13 cellular contexts compared by ENCODE assay signal in genomic region chr11:71250512-71251158, GRCh38. TPM values are rescaled to one million over a fixed set of nuclear protein-coding genes. Genes with fewer than 3 reads are reported as not detected.
DNase-seq lines count a peak whose midpoint lies in the region; ATAC-seq and TF ChIP-seq lines count a peak whose summit lies in the region.
"Had no signal": no experiment of that assay in that cellular context is flagged by ENCODE, and none has a peak within 500 bp of the region (broad histone marks: within the 10 kb centered on the region; RNA-seq: fewer than 3 reads in every experiment).

No MANE protein-coding gene starts in this region.

- H3K27ac Mint-ChIP-seq in progenitor cell of endocrine pancreas, result peak overlapping the region; percentile 74

- H3K9me3 Mint-ChIP-seq in progenitor cell of endocrine pancreas (ENCODE audit: low read depth), result no peaks in the 10 kb centered on the region

- DNase-seq in astrocyte of the spinal cord (ENCODE audit: low read depth, low spot score) (no peak), kidney epithelial cell (ENCODE audit: low read depth) (no peak), progenitor cell of endocrine pancreas (ENCODE audit: low spot score, unreplicated experiment) (no peak), NCI-H2081 treated with DMSO at 0.1 percent for 48 hours (lab: John Stamatoyannopoulos, UW) (no peak), NK-92 (lab: John Stamatoyannopoulos, UW; ENCODE audit: unreplicated experiment) (no peak), NCI-H226 (no peak)
- DNase-seq: activated CD8-positive, alpha-beta memory T cell treated with anti-CD3 and anti-CD28 coated beads, Interleukin-2, amount 50 U/mL, for 4 hours; brain microvascular endothelial cell; esophagus squamous epithelium; stimulated activated CD4-positive, alpha-beta T cell treated with anti-CD3 and anti-CD28 coated beads, Interleukin-12 subunit alpha, Interleukin-12 subunit beta, amount 100 ng/mL, for 4 hours; T-helper 2 cell had no signal

- in situ Hi-C loops in astrocyte of the spinal cord (cut with HindIII; ENCODE audit: low sequenced_read_pairs), result no loop called here

- peak overlapping the region; percentile 75 for H3K9ac ChIP-seq in ES-I3 (ENCODE audit: low read depth, low read length)

- no peak for ATAC-seq in GM19023 (IDR thresholded peaks at IDR 0.05; ENCODE audit: unreplicated experiment)

- peaks cover 54% of the 10 kb centered on the region for H3K4me1 Mint-ChIP-seq in progenitor cell of endocrine pancreas (ENCODE audit: low read depth)

- no peaks in the 10 kb centered on the region for H3K27me3 Mint-ChIP-seq in progenitor cell of endocrine pancreas

- peak overlapping the region; percentile 78 for H3K4me3 Mint-ChIP-seq in progenitor cell of endocrine pancreas (ENCODE audit: low read depth)

- H3K4me1 ChIP-seq in ES-I3 (ENCODE audit: insufficient read depth, low read length), result peaks cover 40% of the 10 kb centered on the region

- no peaks in the 10 kb centered on the region for H3K36me3 Mint-ChIP-seq in progenitor cell of endocrine pancreas (ENCODE audit: insufficient read depth)

- H3K9me3 ChIP-seq in ES-I3 (ENCODE audit: control insufficient read depth, insufficient read depth, low read length), result no peaks in the 10 kb centered on the region
- H3K9me3 ChIP-seq: esophagus squamous epithelium had no signal

- H3K4me3 ChIP-seq in astrocyte of the spinal cord (ENCODE audit: low read depth, low read length) (peak overlapping the region; percentile 22), kidney epithelial cell (ENCODE audit: low read depth, low read length) (peak overlapping the region; percentile 56)

- H3K27me3 ChIP-seq in kidney epithelial cell (ENCODE audit: control insufficient read depth, insufficient read depth, low read length), result no peaks in the 10 kb centered on the region

- TF ChIP-seq CTCF in astrocyte of the spinal cord (IDR thresholded peaks at IDR 0.05; ENCODE audit: low read depth, low read length) (no peak), kidney epithelial cell (IDR thresholded peaks at IDR 0.05; ENCODE audit: insufficient read depth, low read length, poor library complexity, severe bottlenecking) (no peak), progenitor cell of endocrine pancreas (IDR thresholded peaks at IDR 0.05; ENCODE audit: unreplicated experiment) (no peak)

- H3K36me3 ChIP-seq in ES-I3 (ENCODE audit: insufficient read depth, low read length), result no peaks in the 10 kb centered on the region
- no peaks in the 10 kb centered on the region for H3K36me3 ChIP-seq in kidney epithelial cell (ENCODE audit: control insufficient read depth, insufficient read depth, low read length)
- H3K36me3 ChIP-seq: brain microvascular endothelial cell, esophagus squamous epithelium had no signal

RNA-seq across cellular contexts. Expression of gene SHANK2, which starts 1.7 kb away (rescaled TPM):
- total RNA-seq in kidney epithelial cell (12.5 and 16.0 TPM in 2 replicates), progenitor cell of endocrine pancreas (97.8 and 104 TPM in 2 replicates)
